Comparison of ENCODE assay signal across 27 cellular contexts in genomic region chr1:97457446-97458089, GRCh38.
DNase-seq lines count a peak whose midpoint lies in the region; ATAC-seq and TF ChIP-seq lines count a peak whose summit lies in the region.
"Had no signal": no experiment of that assay in that cellular context is flagged by ENCODE, and none has a peak within 500 bp of the region (broad histone marks: within the 10 kb centered on the region; RNA-seq: fewer than 3 reads in every experiment).

No MANE protein-coding gene starts in this region.

- H3K27ac ChIP-seq in adrenal gland: no peak overlapping the region
- H3K27ac ChIP-seq: breast epithelium, KMS-11, pancreas, right atrium auricular region, SK-N-MC, testis had no signal

- no peaks in the 10 kb centered on the region for H3K36me3 ChIP-seq in adrenal gland (replicated peaks in 1 of 2)
- H3K36me3 ChIP-seq: breast epithelium, MG63, pancreas, right atrium auricular region had no signal

- no peak for ATAC-seq in GM19455 (IDR thresholded peaks at IDR 0.05; ENCODE audit: unreplicated experiment)
- ATAC-seq: activated T-cell treated with anti-CD3 and anti-CD28 coated beads, Interleukin-2, amount 50 U/mL, for 4 hours; left cardiac atrium; pancreas; stimulated activated naive CD8-positive, alpha-beta T cell treated with anti-CD3 and anti-CD28 coated beads, Interleukin-15, Interleukin-2, amounts not matched to agents 100 U/mL and 50 U/mL, for 24 hours; T-helper 17 cell had no signal

- WGBS in adrenal gland, 4 donors: 72 to 76% (median 75%) methylated on average over 7 of the region's 7 CpGs

- peak; percentile 29 for DNase-seq in DMS 273 treated with DMSO at 0.1 percent for 48 hours (lab: John Stamatoyannopoulos, UW)
- peak; percentile 90 for DNase-seq in SK-N-DZ (ENCODE audit: low spot score)
- DNase-seq in fibroblast of villous mesenchyme (ENCODE audit: low read depth): peak; percentile 33
- DNase-seq in retinal pigment epithelial cell (ENCODE audit: low read depth): peak; percentile 46
- no peak for DNase-seq in amniotic stem cell (lab: John Stamatoyannopoulos, UW)
- DNase-seq in adrenal gland: no peak
- DNase-seq: activated gamma-delta T cell; activated T-cell treated with anti-CD3 and anti-CD28 coated beads, Interleukin-2, amount 50 U/mL, for 4 hours; CD4-positive, alpha-beta memory T cell; GOT3; hippocampal formation; left cardiac atrium; MG63; NCI-H1417; NCI-H2029; NCI-H748 treated with DMSO at 0.1 percent for 48 hours; pancreas; RPMI8226; stimulated activated CD4-positive, alpha-beta T cell treated with anti-CD3 and anti-CD28 coated beads, Interleukin-2, amount 100 ng/mL, for 24 hours; stimulated activated naive CD8-positive, alpha-beta T cell treated with anti-CD3 and anti-CD28 coated beads, Interleukin-15, Interleukin-2, amounts not matched to agents 100 U/mL and 50 U/mL, for 24 hours; T-helper 17 cell; testis had no signal

- H3K4me1 ChIP-seq in adrenal gland (replicated peaks in 1 of 2): peaks cover 0 to 12% of the 10 kb centered on the region in 2 donors
- H3K4me1 ChIP-seq: breast epithelium, testis had no signal

- TF ChIP-seq CTCF in fibroblast of villous mesenchyme (IDR thresholded peaks at IDR 0.05; ENCODE audit: insufficient read depth, low read depth, low read length) (no peak), retinal pigment epithelial cell (conservative IDR thresholded peaks at IDR 0.05; ENCODE audit: low read depth, low read length) (no peak), adrenal gland (IDR thresholded peaks at IDR 0.05) (no peak)

- H3K27me3 ChIP-seq in adrenal gland: no peaks in the 10 kb centered on the region
- H3K27me3 ChIP-seq: breast epithelium, MG63, pancreas, right atrium auricular region, testis had no signal

- no peaks in the 10 kb centered on the region for H3K9me3 ChIP-seq in adrenal gland (replicated peaks in 1 of 3)
- H3K9me3 ChIP-seq: breast epithelium, MG63, pancreas, right atrium auricular region, testis had no signal

- no peak for TF ChIP-seq POLR2A in adrenal gland (IDR thresholded peaks at IDR 0.05)

- intact Hi-C loops in adrenal gland (cut with DNase I): no loop called here

- H3K4me3 ChIP-seq in fibroblast of villous mesenchyme (ENCODE audit: low read depth, low read length): no peak overlapping the region
- H3K4me3 ChIP-seq in retinal pigment epithelial cell (ENCODE audit: low read length): no peak overlapping the region
- H3K4me3 ChIP-seq in adrenal gland: no peak overlapping the region
- H3K4me3 ChIP-seq: breast epithelium, MG63, pancreas, right atrium auricular region, SK-N-MC, testis had no signal

Comparison
In these comparisons a context has a peak if more than half of its experiments do, and no peak if none do; other contexts are left out.
1. DNase-seq: peak in DMS 273 treated with DMSO at 0.1 percent for 48 hours (single experiment), SK-N-DZ (single experiment), fibroblast of villous mesenchyme (single experiment) and retinal pigment epithelial cell (single experiment); none in amniotic stem cell (single experiment) and adrenal gland (0 of 7).